Comparison of ENCODE assay signal across 10 cellular contexts in the genomic region with DNA sequence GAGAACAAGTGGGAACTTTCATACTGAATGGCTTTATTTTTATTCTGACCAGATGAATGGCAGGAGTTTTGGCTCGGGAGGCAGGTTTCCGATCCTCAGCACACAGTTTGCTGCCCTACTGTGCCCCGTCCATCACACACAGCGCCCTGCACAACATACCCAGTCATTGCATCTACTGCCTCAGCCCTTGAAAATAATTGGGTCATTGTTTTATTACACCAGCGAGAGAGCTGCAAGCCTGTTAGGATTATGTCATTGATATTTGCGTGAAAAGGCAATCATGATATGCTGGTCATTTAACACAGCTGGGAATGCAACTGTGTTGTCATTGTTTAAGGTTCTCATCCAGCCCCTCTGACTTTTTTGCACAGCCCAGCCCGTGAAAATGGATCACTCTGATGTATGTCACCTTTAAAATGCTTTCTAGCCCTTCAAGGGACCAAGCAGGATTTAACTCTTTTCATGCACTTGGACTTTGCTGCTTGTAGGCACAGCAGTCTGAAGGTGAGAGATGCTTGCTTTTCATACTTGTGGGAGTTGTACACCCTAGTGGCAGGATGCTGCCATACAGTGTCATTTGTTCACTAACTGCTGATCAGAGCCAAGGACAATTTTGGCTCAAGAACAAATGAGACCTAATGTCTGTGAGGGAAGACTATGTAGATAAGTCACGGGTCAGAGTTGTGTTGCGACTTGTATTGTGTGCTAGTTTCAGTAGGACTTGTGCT.
DNase-seq lines count a peak whose midpoint lies in the region; ATAC-seq and TF ChIP-seq lines count a peak whose summit lies in the region.
"Had no signal": no experiment of that assay in that cellular context is flagged by ENCODE, and none has a peak within 500 bp of the region (broad histone marks: within the 10 kb centered on the region; RNA-seq: fewer than 3 reads in every experiment).

No MANE protein-coding gene starts in this region.

- no peaks in the 10 kb centered on the region for H3K9me2 ChIP-seq in GM23338 (ENCODE audit: insufficient read depth)
- H3K9me2 ChIP-seq in hepatocyte (replicated peaks; ENCODE audit: insufficient read depth): no peaks in the 10 kb centered on the region

- no peaks in the 10 kb centered on the region; the same call in 1 of the 2 replicates for H3K4me1 ChIP-seq in GM23338 (ENCODE audit: insufficient read depth)
- H3K4me1 ChIP-seq in hepatocyte (ENCODE audit: insufficient read depth): peaks cover 13% of the 10 kb centered on the region
- H3K4me1 ChIP-seq: heart left ventricle had no signal

- no peaks in the 10 kb centered on the region for H3K79me2 ChIP-seq in GM23338 (replicated peaks; ENCODE audit: insufficient read depth)
- H3K79me2 ChIP-seq in hepatocyte: no peaks in the 10 kb centered on the region

- H3K27me3 Mint-ChIP-seq in GM23338 (ENCODE audit: insufficient read depth, low read depth, poor library complexity): peaks cover 4% of the 10 kb centered on the region
- H3K27me3 Mint-ChIP-seq in activated CD4-positive, alpha-beta memory T cell treated with anti-CD3 and anti-CD28 coated beads for 36 hours: no peaks in the 10 kb centered on the region

- H4K20me1 ChIP-seq in GM23338 (replicated peaks; ENCODE audit: insufficient read depth) (no peaks in the 10 kb centered on the region), hepatocyte (ENCODE audit: insufficient read depth, poor library complexity, severe bottlenecking) (no peaks in the 10 kb centered on the region)

- ATAC-seq in GM23338 (no peak; the same call in 2 of the 3 replicates), SK-N-SH treated with all-trans-retinoic acid at 6 μM for 48 hours (peak; percentile 32; the same call in 1 of the 3 replicates)

- H3K4me3 ChIP-seq in GM23338: no peak overlapping the region
- H3K4me3 ChIP-seq in kidney epithelial cell (ENCODE audit: low read depth, low read length): no peak overlapping the region
- H3K4me3 ChIP-seq in hepatocyte: no peak overlapping the region
- H3K4me3 ChIP-seq: heart left ventricle had no signal

- CTCF ChIA-PET in activated CD4-positive, alpha-beta memory T cell treated with anti-CD3 and anti-CD28 coated beads for 36 hours (lab: Charles Lee): interaction anchor here (0.6 to 21.2 kb wide), 3 partner anchors 13 to 275 kb away, joined by 3 to 522 read pairs (median 4); no protein-coding TSS in a partner anchor

- H3K9me3 ChIP-seq in hepatocyte (ENCODE audit: low read depth): no peaks in the 10 kb centered on the region
- H3K9me3 ChIP-seq: heart left ventricle had no signal

- peak; percentile 54 for DNase-seq in ELR (ENCODE audit: low read depth)
- DNase-seq in GM23338 (ENCODE audit: low spot score): no peak
- DNase-seq in kidney epithelial cell (ENCODE audit: low read depth): no peak
- DNase-seq in activated CD4-positive, alpha-beta memory T cell treated with anti-CD3 and anti-CD28 coated beads for 36 hours: no peak
- DNase-seq in NCI-H146 (lab: John Stamatoyannopoulos, UW): no peak
- no peak for DNase-seq in hepatocyte (ENCODE audit: low spot score)
- no peak for DNase-seq in activated gamma-delta T cell treated with Interleukin-2 at 50 U/mL for 16 hours
- DNase-seq: heart left ventricle, NCI-H187 had no signal

- H3F3A ChIP-seq in GM23338 (replicated peaks; ENCODE audit: low read depth): no peaks in the 10 kb centered on the region

- H3K36me3 Mint-ChIP-seq in GM23338 (ENCODE audit: low read depth): no peaks in the 10 kb centered on the region
- no peaks in the 10 kb centered on the region for H3K36me3 Mint-ChIP-seq in activated CD4-positive, alpha-beta memory T cell treated with anti-CD3 and anti-CD28 coated beads for 36 hours

- H3K36me3 ChIP-seq in GM23338 (ENCODE audit: insufficient read depth): no peaks in the 10 kb centered on the region
- no peaks in the 10 kb centered on the region for H3K36me3 ChIP-seq in kidney epithelial cell (ENCODE audit: control insufficient read depth, insufficient read depth, low read length)
- no peaks in the 10 kb centered on the region for H3K36me3 ChIP-seq in hepatocyte (replicated peaks; ENCODE audit: insufficient read depth, low read depth)
- H3K36me3 ChIP-seq: heart left ventricle had no signal

- POLR2A ChIA-PET in activated CD4-positive, alpha-beta memory T cell treated with anti-CD3 and anti-CD28 coated beads for 36 hours (lab: Charles Lee): no interaction called here

- WGBS in hepatocyte (ENCODE audit: low lambda C conversion rate, missing lambda C conversion rate): 66% methylated on average over 9 of the region's 9 CpGs

- intact Hi-C loops in activated CD4-positive, alpha-beta memory T cell treated with anti-CD3 and anti-CD28 coated beads for 36 hours (cut with micrococcal nuclease): no loop called here

- H3K27me3 ChIP-seq in GM23338 (ENCODE audit: insufficient read depth): no peaks in the 10 kb centered on the region
- no peaks in the 10 kb centered on the region for H3K27me3 ChIP-seq in kidney epithelial cell (ENCODE audit: control insufficient read depth, insufficient read depth, low read length)
- H3K27me3 ChIP-seq in hepatocyte: no peaks in the 10 kb centered on the region

- TF ChIP-seq CTCF in GM23338 (conservative IDR thresholded peaks at IDR 0.05; ENCODE audit: low read depth in 2 of 2) (peak; percentile 41 to 43), kidney epithelial cell (IDR thresholded peaks at IDR 0.05; ENCODE audit: insufficient read depth, low read length, poor library complexity, severe bottlenecking) (peak; percentile 15), hepatocyte (IDR thresholded peaks at IDR 0.05; ENCODE audit: poor library complexity) (no peak)

- no peak overlapping the region for H3K27ac Mint-ChIP-seq in GM23338
- H3K27ac Mint-ChIP-seq in activated CD4-positive, alpha-beta memory T cell treated with anti-CD3 and anti-CD28 coated beads for 36 hours: no peak overlapping the region

- H3K4me3 Mint-ChIP-seq in GM23338: no peak overlapping the region
- H3K4me3 Mint-ChIP-seq in activated CD4-positive, alpha-beta memory T cell treated with anti-CD3 and anti-CD28 coated beads for 36 hours: no peak overlapping the region

- no peaks in the 10 kb centered on the region for H3K9me3 Mint-ChIP-seq in GM23338
- H3K9me3 Mint-ChIP-seq in activated CD4-positive, alpha-beta memory T cell treated with anti-CD3 and anti-CD28 coated beads for 36 hours: no peaks in the 10 kb centered on the region

- H3K4me1 Mint-ChIP-seq in GM23338: peaks cover 17% of the 10 kb centered on the region
- no peaks in the 10 kb centered on the region for H3K4me1 Mint-ChIP-seq in activated CD4-positive, alpha-beta memory T cell treated with anti-CD3 and anti-CD28 coated beads for 36 hours (ENCODE audit: low read depth)

- no peak overlapping the region for H2AFZ ChIP-seq in GM23338
- no peak overlapping the region for H2AFZ ChIP-seq in hepatocyte

- H3K27ac ChIP-seq in GM23338 (ENCODE audit: low read depth): no peak overlapping the region
- H3K27ac ChIP-seq in hepatocyte: no peak overlapping the region
- H3K27ac ChIP-seq: heart left ventricle had no signal

- H3K4me2 ChIP-seq in GM23338 (no peak overlapping the region), hepatocyte (no peak overlapping the region)

TF ChIP-seq in GM23338, 12 proteins besides CTCF, POLR2A, EP300 and RAD21 (continues in another document):
- no peak for TF ChIP-seq ZNF114 (CRISPR knock-in tag; IDR thresholded peaks at IDR 0.05)
- TF ChIP-seq POLR2AphosphoS5 (IDR thresholded peaks at IDR 0.05; ENCODE audit: low read depth): no peak
- no peak for TF ChIP-seq NANOG (IDR thresholded peaks at IDR 0.05; ENCODE audit: borderline replicate concordance)
- TF ChIP-seq EZH2 (IDR thresholded peaks at IDR 0.05; ENCODE audit: low read depth, unreplicated experiment): no peak
- TF ChIP-seq CREB1 (CRISPR knock-in tag; IDR thresholded peaks at IDR 0.05; ENCODE audit: low read depth): no peak
- TF ChIP-seq, protein P1, sequence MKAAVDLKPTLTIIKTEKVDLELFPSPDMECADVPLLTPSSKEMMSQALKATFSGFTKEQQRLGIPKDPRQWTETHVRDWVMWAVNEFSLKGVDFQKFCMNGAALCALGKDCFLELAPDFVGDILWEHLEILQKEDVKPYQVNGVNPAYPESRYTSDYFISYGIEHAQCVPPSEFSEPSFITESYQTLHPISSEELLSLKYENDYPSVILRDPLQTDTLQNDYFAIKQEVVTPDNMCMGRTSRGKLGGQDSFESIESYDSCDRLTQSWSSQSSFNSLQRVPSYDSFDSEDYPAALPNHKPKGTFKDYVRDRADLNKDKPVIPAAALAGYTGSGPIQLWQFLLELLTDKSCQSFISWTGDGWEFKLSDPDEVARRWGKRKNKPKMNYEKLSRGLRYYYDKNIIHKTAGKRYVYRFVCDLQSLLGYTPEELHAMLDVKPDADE (IDR thresholded peaks at IDR 0.05): no peak

TF ChIP-seq in SK-N-SH treated with all-trans-retinoic acid at 6 μM for 48 hours, 23 proteins besides CTCF, POLR2A, EP300 and RAD21:
- TF ChIP-seq, protein P2, sequence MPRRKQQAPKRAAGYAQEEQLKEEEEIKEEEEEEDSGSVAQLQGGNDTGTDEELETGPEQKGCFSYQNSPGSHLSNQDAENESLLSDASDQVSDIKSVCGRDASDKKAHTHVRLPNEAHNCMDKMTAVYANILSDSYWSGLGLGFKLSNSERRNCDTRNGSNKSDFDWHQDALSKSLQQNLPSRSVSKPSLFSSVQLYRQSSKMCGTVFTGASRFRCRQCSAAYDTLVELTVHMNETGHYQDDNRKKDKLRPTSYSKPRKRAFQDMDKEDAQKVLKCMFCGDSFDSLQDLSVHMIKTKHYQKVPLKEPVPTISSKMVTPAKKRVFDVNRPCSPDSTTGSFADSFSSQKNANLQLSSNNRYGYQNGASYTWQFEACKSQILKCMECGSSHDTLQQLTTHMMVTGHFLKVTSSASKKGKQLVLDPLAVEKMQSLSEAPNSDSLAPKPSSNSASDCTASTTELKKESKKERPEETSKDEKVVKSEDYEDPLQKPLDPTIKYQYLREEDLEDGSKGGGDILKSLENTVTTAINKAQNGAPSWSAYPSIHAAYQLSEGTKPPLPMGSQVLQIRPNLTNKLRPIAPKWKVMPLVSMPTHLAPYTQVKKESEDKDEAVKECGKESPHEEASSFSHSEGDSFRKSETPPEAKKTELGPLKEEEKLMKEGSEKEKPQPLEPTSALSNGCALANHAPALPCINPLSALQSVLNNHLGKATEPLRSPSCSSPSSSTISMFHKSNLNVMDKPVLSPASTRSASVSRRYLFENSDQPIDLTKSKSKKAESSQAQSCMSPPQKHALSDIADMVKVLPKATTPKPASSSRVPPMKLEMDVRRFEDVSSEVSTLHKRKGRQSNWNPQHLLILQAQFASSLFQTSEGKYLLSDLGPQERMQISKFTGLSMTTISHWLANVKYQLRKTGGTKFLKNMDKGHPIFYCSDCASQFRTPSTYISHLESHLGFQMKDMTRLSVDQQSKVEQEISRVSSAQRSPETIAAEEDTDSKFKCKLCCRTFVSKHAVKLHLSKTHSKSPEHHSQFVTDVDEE (CRISPR knock-in tag; IDR thresholded peaks at IDR 0.05): no peak
- TF ChIP-seq ZC3H10 (CRISPR knock-in tag; IDR thresholded peaks at IDR 0.05) (no peak), ZNF70 (CRISPR knock-in tag; IDR thresholded peaks at IDR 0.05) (no peak)
